Comparison of ENCODE assay signal across 15 cellular contexts in genomic region chr17:65332375-65332774, GRCh38.
A peak's percentile ranks its signal among the peaks of the same experiment; 100 is the strongest.
DNase-seq lines count a peak whose midpoint lies in the region; ATAC-seq and TF ChIP-seq lines count a peak whose summit lies in the region.
"Had no signal": no experiment of that assay in that cellular context is flagged by ENCODE, and none has a peak within 500 bp of the region (broad histone marks: within the 10 kb centered on the region; RNA-seq: fewer than 3 reads in every experiment).

No MANE protein-coding gene starts in this region.

- in situ Hi-C loops in gastrocnemius medialis (cut with MboI; ENCODE audit: low sequenced_read_pairs in 4 of 4), result no loop called here

- H4K20me1 ChIP-seq in GM23338 (replicated peaks; ENCODE audit: insufficient read depth), result no peaks in the 10 kb centered on the region

- H3K79me2 ChIP-seq in GM23338 (replicated peaks; ENCODE audit: insufficient read depth), result no peaks in the 10 kb centered on the region

- intact Hi-C loops in heart right ventricle (cut with DNase I) (no loop called here), gastrocnemius medialis (cut with DNase I; ENCODE audit: low total_unique reads) (no loop called here)

- H3K9me3 ChIP-seq in heart right ventricle (no peaks in the 10 kb centered on the region), gastrocnemius medialis (peaks cover 0 to under 1% (median 0%) of the 10 kb centered on the region in 3 donors)
- H3K9me3 ChIP-seq: esophagus squamous epithelium, prostate gland had no signal

- no peak for TF ChIP-seq CTCF in AG04449 (IDR thresholded peaks at IDR 0.05; ENCODE audit: insufficient read depth, low read length, missing control alignments)
- TF ChIP-seq CTCF in GM23338 (conservative IDR thresholded peaks at IDR 0.05; ENCODE audit: low read depth in 2 of 2), result no peak
- TF ChIP-seq CTCF in fibroblast of the aortic adventitia (IDR thresholded peaks at IDR 0.05; ENCODE audit: insufficient read depth, low read length), result no peak
- TF ChIP-seq CTCF in heart right ventricle (IDR thresholded peaks at IDR 0.05), result no peak
- no peak for TF ChIP-seq CTCF in gastrocnemius medialis (IDR thresholded peaks at IDR 0.05 in 4 of 5, conservative IDR thresholded peaks at IDR 0.05 in 1 of 5)

- no peaks in the 10 kb centered on the region for H3K4me1 ChIP-seq in GM23338 (ENCODE audit: insufficient read depth)
- no peaks in the 10 kb centered on the region for H3K4me1 ChIP-seq in heart right ventricle
- no peaks in the 10 kb centered on the region for H3K4me1 ChIP-seq in gastrocnemius medialis
- H3K4me1 ChIP-seq: esophagus squamous epithelium, prostate gland had no signal

- peaks cover 7% of the 10 kb centered on the region; the same call in 2 of the 3 replicates for H3K4me1 Mint-ChIP-seq in GM23338

- ATAC-seq in GM23338 (peak; percentile 88), SK-N-SH treated with all-trans-retinoic acid at 6 μM for 48 hours (peak; percentile 82), heart right ventricle (no peak), gastrocnemius medialis (no peak)

- H3K4me3 ChIP-seq in AG04449 (ENCODE audit: low read depth, low read length) (no peak overlapping the region), GM23338 (no peak overlapping the region), fibroblast of the aortic adventitia (ENCODE audit: low read depth, low read length) (no peak overlapping the region), heart right ventricle (no peak overlapping the region), gastrocnemius medialis (no peak overlapping the region)
- H3K4me3 ChIP-seq: esophagus squamous epithelium, prostate gland had no signal

- H3K4me2 ChIP-seq in GM23338, result no peak overlapping the region; the same call in 1 of the 2 replicates

- CTCF ChIA-PET in AG04449 (lab: Yijun Ruan, JAX), result no interaction called here

- DNase-seq in AG04449 (ENCODE audit: low read depth, low spot score), result peak; percentile 26
- DNase-seq in GM23338 (ENCODE audit: low spot score), result peak; percentile 37
- peak; percentile 43 for DNase-seq in fibroblast of the aortic adventitia (ENCODE audit: low read depth)
- DNase-seq in heart right ventricle, result no peak
- DNase-seq in middle frontal gyrus (ENCODE audit: extremely low spot score, low spot score), result no peak
- DNase-seq in gastrocnemius medialis, result no peak
- no peak for DNase-seq in stimulated activated CD4-positive, alpha-beta T cell treated with anti-CD3 and anti-CD28 coated beads, Interleukin-4, amount 100 ng/mL, for 1 hour
- DNase-seq: activated CD4-positive, alpha-beta T cell treated with anti-CD3 and anti-CD28 coated beads, Interleukin-2, amount 50 U/mL, for 48 hours; activated effector memory CD4-positive, alpha-beta T cell treated with anti-CD3 and anti-CD28 coated beads, Interleukin-2, amount 50 U/mL, for 16 hours; esophagus squamous epithelium; GOT3; NCI-H1092 treated with DMSO at 0.1 percent for 48 hours; NCI-H524 treated with DMSO at 0.1 percent for 48 hours had no signal

- no peak for TF ChIP-seq POLR2A in gastrocnemius medialis (IDR thresholded peaks at IDR 0.05)

- H3K27me3 Mint-ChIP-seq in GM23338 (ENCODE audit: insufficient read depth, low read depth, poor library complexity), result peaks cover 4% of the 10 kb centered on the region

- H3K4me3 Mint-ChIP-seq in GM23338, result no peak overlapping the region

- H3K27ac ChIP-seq in GM23338 (ENCODE audit: low read depth), result no peak overlapping the region
- H3K27ac ChIP-seq in heart right ventricle, result no peak overlapping the region
- no peak overlapping the region for H3K27ac ChIP-seq in gastrocnemius medialis
- H3K27ac ChIP-seq: esophagus squamous epithelium, prostate gland had no signal

- H3K9me2 ChIP-seq in GM23338 (ENCODE audit: insufficient read depth), result 0 out of 2 replicates have a peak, but pooled peaks cover 15% of the 10 kb centered on the region

- peak overlapping the region; percentile 4 for H2AFZ ChIP-seq in GM23338

- H3K9me3 Mint-ChIP-seq in GM23338, result peaks cover under 1% of the 10 kb centered on the region; the same call in 1 of the 3 replicates

- POLR2A ChIA-PET in AG04449 (lab: Yijun Ruan, JAX), result no interaction called here

- H3K27ac Mint-ChIP-seq in GM23338, result no peak overlapping the region

- 75 to 86% methylated on average over 1 of the region's 1 CpG for WGBS in heart right ventricle, 2 donors

- H3K36me3 Mint-ChIP-seq in GM23338 (ENCODE audit: low read depth), result peaks cover under 1% of the 10 kb centered on the region; the same call in 1 of the 3 replicates

- H3F3A ChIP-seq in GM23338 (replicated peaks; ENCODE audit: low read depth), result no peaks in the 10 kb centered on the region

- H3K27me3 ChIP-seq in GM23338 (ENCODE audit: insufficient read depth) (no peaks in the 10 kb centered on the region), heart right ventricle (peaks cover 0 to 15% (median 0%) of the 10 kb centered on the region in 7 donors), gastrocnemius medialis (no peaks in the 10 kb centered on the region)

- no peaks in the 10 kb centered on the region for H3K36me3 ChIP-seq in GM23338 (ENCODE audit: insufficient read depth)
- H3K36me3 ChIP-seq in heart right ventricle, result no peaks in the 10 kb centered on the region
- no peaks in the 10 kb centered on the region for H3K36me3 ChIP-seq in gastrocnemius medialis
- H3K36me3 ChIP-seq: esophagus squamous epithelium, prostate gland had no signal

TF ChIP-seq in GM23338, 12 proteins besides CTCF, POLR2A, EP300 and RAD21:
- TF ChIP-seq STAT1 (IDR thresholded peaks at IDR 0.05; ENCODE audit: unreplicated experiment), result no peak

TF ChIP-seq in SK-N-SH treated with all-trans-retinoic acid at 6 μM for 48 hours, 23 proteins besides CTCF, POLR2A, EP300 and RAD21 (continues in another document):
- no peak for TF ChIP-seq RARB (CRISPR knock-in tag; IDR thresholded peaks at IDR 0.05)
- TF ChIP-seq TCF4 (CRISPR knock-in tag; IDR thresholded peaks at IDR 0.05; ENCODE audit: borderline replicate concordance), result no peak
- TF ChIP-seq TSHZ2 (CRISPR knock-in tag; IDR thresholded peaks at IDR 0.05), result no peak
- TF ChIP-seq GLIS3 (CRISPR knock-in tag; IDR thresholded peaks at IDR 0.05), result no peak
- no peak for TF ChIP-seq ZNF70 (CRISPR knock-in tag; IDR thresholded peaks at IDR 0.05)
- TF ChIP-seq TOX (CRISPR knock-in tag; IDR thresholded peaks at IDR 0.05; ENCODE audit: borderline replicate concordance), result no peak
- no peak for TF ChIP-seq ZFP30 (CRISPR knock-in tag; IDR thresholded peaks at IDR 0.05)
- no peak for TF ChIP-seq PPARA (CRISPR knock-in tag; IDR thresholded peaks at IDR 0.05; ENCODE audit: borderline replicate concordance)
- no peak for TF ChIP-seq POU6F1 (CRISPR knock-in tag; IDR thresholded peaks at IDR 0.05; ENCODE audit: borderline replicate concordance, low read depth)
- no peak for TF ChIP-seq ESRRG (CRISPR knock-in tag; IDR thresholded peaks at IDR 0.05)
- TF ChIP-seq ZNF8 (CRISPR knock-in tag; IDR thresholded peaks at IDR 0.05), result no peak
- TF ChIP-seq ZFP3 (CRISPR knock-in tag; IDR thresholded peaks at IDR 0.05), result no peak
- no peak for TF ChIP-seq BACH2 (CRISPR knock-in tag; IDR thresholded peaks at IDR 0.05; ENCODE audit: borderline replicate concordance)
- no peak for TF ChIP-seq SNAI2 (CRISPR knock-in tag; IDR thresholded peaks at IDR 0.05)
- TF ChIP-seq CSDC2 (CRISPR knock-in tag; IDR thresholded peaks at IDR 0.05), result no peak

Comparison
In these comparisons a context has a peak if more than half of its experiments do, and no peak if none do; other contexts are left out.
1. DNase-seq: peak in AG04449 (single experiment), GM23338 (single experiment) and fibroblast of the aortic adventitia (single experiment); none in heart right ventricle (0 of 2), middle frontal gyrus (single experiment), gastrocnemius medialis (0 of 2) and stimulated activated CD4-positive, alpha-beta T cell treated with anti-CD3 and anti-CD28 coated beads, Interleukin-4, amount 100 ng/mL, for 1 hour (single experiment).
2. ATAC-seq: peak in GM23338 (single experiment) and SK-N-SH treated with all-trans-retinoic acid at 6 μM for 48 hours (single experiment); none in heart right ventricle (0 of 8) and gastrocnemius medialis (0 of 2).